8 cellular contexts compared by ENCODE assay signal in genomic region chr20:38725959-38726848, GRCh38. TPM values are rescaled to one million over a fixed set of nuclear protein-coding genes. Genes with fewer than 3 reads are reported as not detected.
DNase-seq lines count a peak whose midpoint lies in the region; TF ChIP-seq lines count a peak whose summit lies in the region.

No MANE protein-coding gene starts in this region.

- no peak overlapping the region for H3K4me3 ChIP-seq in astrocyte of the spinal cord (ENCODE audit: low read depth, low read length)

- in situ Hi-C loops in astrocyte of the spinal cord (cut with HindIII; ENCODE audit: low sequenced_read_pairs), result no loop called here

- DNase-seq in NCI-H1417 (lab: John Stamatoyannopoulos, UW) (peak in 2 of 3 experiments; percentile 20 to 38), NCI-H1417 treated with DMSO at 0.1 percent for 48 hours (lab: John Stamatoyannopoulos, UW) (no peak), NCI-H82 (lab: John Stamatoyannopoulos, UW) (peak; percentile 92), astrocyte of the spinal cord (ENCODE audit: low read depth, low spot score) (no peak), lung microvascular endothelial cell (ENCODE audit: low read depth in 2 of 2) (peak; percentile 54 to 55), amniotic stem cell (lab: John Stamatoyannopoulos, UW) (no peak), GM19238 (ENCODE audit: insufficient read length, low spot score) (no peak), MV-4-11 (lab: John Stamatoyannopoulos, UW) (no peak)

- peak; percentile 40 for TF ChIP-seq CTCF in astrocyte of the spinal cord (IDR thresholded peaks at IDR 0.05; ENCODE audit: low read depth, low read length)

RNA-seq across cellular contexts. Expression of gene SLC32A1, which starts 1.9 kb away (rescaled TPM):
- total RNA-seq in lung microvascular endothelial cell, result not detected in 2 replicates

RNA-seq across cellular contexts. Expression of gene ACTR5, which starts 22.1 kb away (rescaled TPM):
- total RNA-seq in lung microvascular endothelial cell, result 4.1 and 4.8 TPM in 2 replicates

Comparison
In these comparisons a context has a peak if more than half of its experiments do, and no peak if none do; other contexts are left out.
1. DNase-seq: peak in NCI-H1417 (2 of 3), NCI-H82 (single experiment) and lung microvascular endothelial cell (2 of 2); none in NCI-H1417 treated with DMSO at 0.1 percent for 48 hours (single experiment), astrocyte of the spinal cord (single experiment), amniotic stem cell (single experiment), GM19238 (single experiment) and MV-4-11 (single experiment).